Comparison of ENCODE assay signal across 31 cellular contexts in genomic region chr4:101825953-101826352, GRCh38. TPM values are rescaled to one million over a fixed set of nuclear protein-coding genes. Genes with fewer than 3 reads are reported as not detected.
"Had no signal": no experiment of that assay in that cellular context is flagged by ENCODE, and none has a peak within 500 bp of the region (broad histone marks: within the 10 kb centered on the region; RNA-seq: fewer than 3 reads in every experiment).

No MANE protein-coding gene starts in this region.

- H3K36me3 Mint-ChIP-seq: activated CD4-positive, alpha-beta memory T cell treated with anti-CD3 and anti-CD28 coated beads for 36 hours; activated CD8-positive, alpha-beta memory T cell treated with anti-CD3 and anti-CD28 coated beads, Interleukin-2, amount 10 ng/mL, durations not matched to agents 7 days and 5 days; activated naive CD4-positive, alpha-beta T cell treated with anti-CD3 and anti-CD28 coated beads, Interleukin-2, amount 50 U/mL, for 24 hours; activated naive CD8-positive, alpha-beta T cell treated with anti-CD3 and anti-CD28 coated beads for 36 hours; WTC11 had no signal

- H3K4me1 Mint-ChIP-seq: activated CD8-positive, alpha-beta memory T cell treated with anti-CD3 and anti-CD28 coated beads, Interleukin-2, amount 10 ng/mL, durations not matched to agents 7 days and 5 days; activated naive CD4-positive, alpha-beta T cell treated with anti-CD3 and anti-CD28 coated beads, Interleukin-2, amount 50 U/mL, for 24 hours; activated naive CD8-positive, alpha-beta T cell treated with anti-CD3 and anti-CD28 coated beads for 36 hours; WTC11 had no signal

- H3K9me3 Mint-ChIP-seq: activated T-helper 2 cell treated with anti-CD3 and anti-CD28 coated beads, Interferon-gamma antibody, Interleukin-2, Interleukin-4, amounts not matched to agents 10 μg/mL and 5 μg/mL and 100 μg/mL, durations not matched to agents 14 hours and 24 hours and 36 hours; effector memory CD8-positive, alpha-beta T cell had no signal

- H3K4me3 Mint-ChIP-seq: activated CD4-positive, alpha-beta memory T cell treated with anti-CD3 and anti-CD28 coated beads for 36 hours; activated CD8-positive, alpha-beta memory T cell treated with anti-CD3 and anti-CD28 coated beads, Interleukin-2, amount 10 ng/mL, durations not matched to agents 7 days and 5 days; activated CD8-positive, alpha-beta T cell treated with anti-CD3 and anti-CD28 coated beads, Interleukin-2, amount 10 ng/mL, durations not matched to agents 7 days and 5 days; activated naive CD4-positive, alpha-beta T cell treated with anti-CD3 and anti-CD28 coated beads for 36 hours; activated naive CD4-positive, alpha-beta T cell treated with anti-CD3 and anti-CD28 coated beads, Interleukin-2, amount 50 U/mL, for 24 hours; activated naive CD8-positive, alpha-beta T cell treated with anti-CD3 and anti-CD28 coated beads for 36 hours; activated naive CD8-positive, alpha-beta T cell treated with anti-CD3 and anti-CD28 coated beads, Interleukin-2, amount 50 U/mL, for 24 hours; activated T-helper 1 cell treated with anti-CD3 and anti-CD28 coated beads, Interleukin-12 subunit alpha, Interleukin-12 subunit beta, Interleukin-2, Interleukin-4 antibody, amounts not matched to agents 30 ng/mL and 10 ng/mL and 1 ng/mL, durations not matched to agents 14 hours and 24 hours and 36 hours; effector memory CD8-positive, alpha-beta T cell; WTC11 had no signal

- DNase-seq: activated CD4-positive, alpha-beta memory T cell treated with anti-CD3 and anti-CD28 coated beads for 36 hours; activated CD4-positive, alpha-beta T cell treated with anti-CD3 and anti-CD28 coated beads for 48 hours; activated CD8-positive, alpha-beta memory T cell treated with anti-CD3 and anti-CD28 coated beads, Interleukin-2, amount 10 ng/mL, durations not matched to agents 7 days and 5 days; activated CD8-positive, alpha-beta memory T cell treated with anti-CD3 and anti-CD28 coated beads, Interleukin-2, amount 50 U/mL, for 4 hours; activated CD8-positive, alpha-beta T cell treated with anti-CD3 and anti-CD28 coated beads, Interleukin-2, amount 10 ng/mL, durations not matched to agents 7 days and 5 days; activated effector memory CD4-positive, alpha-beta T cell treated with anti-CD3 and anti-CD28 coated beads, Interleukin-2, amount 50 U/mL, for 16 hours; activated naive CD4-positive, alpha-beta T cell treated with anti-CD3 and anti-CD28 coated beads for 36 hours; activated naive CD8-positive, alpha-beta T cell treated with anti-CD3 and anti-CD28 coated beads for 36 hours; activated naive CD8-positive, alpha-beta T cell treated with anti-CD3 and anti-CD28 coated beads, Interleukin-2, amount 50 U/mL, for 24 hours; activated T-cell treated with anti-CD3 and anti-CD28 coated beads, Interleukin-2, amount 50 U/mL, for 1 hour; activated T-cell treated with anti-CD3 and anti-CD28 coated beads, Interleukin-2, amount 50 U/mL, for 48 hours; adrenal gland; amygdala; aorta; body of pancreas; caudate nucleus; cortex of kidney; dermis blood vessel endothelial cell; effector CD4-positive, alpha-beta T cell; effector memory CD8-positive, alpha-beta T cell; erythroblast; foreskin keratinocyte; gastrocnemius medialis; glutamatergic neuron; heart left ventricle; T-helper 2 cell had no signal

- ATAC-seq: activated CD4-positive, CD25-positive, alpha-beta regulatory T cell treated with anti-CD3 and anti-CD28 coated beads, Interleukin-2, amount 50 U/mL, for 24 hours; activated CD8-positive, alpha-beta memory T cell treated with anti-CD3 and anti-CD28 coated beads, Interleukin-2, amount 10 ng/mL, durations not matched to agents 7 days and 5 days; activated CD8-positive, alpha-beta T cell treated with anti-CD3 and anti-CD28 coated beads, Interleukin-2, amount 10 ng/mL, durations not matched to agents 7 days and 5 days; activated naive CD8-positive, alpha-beta T cell treated with anti-CD3 and anti-CD28 coated beads, Interleukin-2, amount 50 U/mL, for 24 hours; body of pancreas; effector memory CD8-positive, alpha-beta T cell; foreskin keratinocyte; gastrocnemius medialis; heart left ventricle; WTC11 had no signal

- H3K27me3 Mint-ChIP-seq: activated CD8-positive, alpha-beta memory T cell treated with anti-CD3 and anti-CD28 coated beads, Interleukin-2, amount 10 ng/mL, durations not matched to agents 7 days and 5 days; activated naive CD8-positive, alpha-beta T cell treated with anti-CD3 and anti-CD28 coated beads, Interleukin-2, amount 50 U/mL, for 24 hours had no signal

- H3K27ac Mint-ChIP-seq: activated CD4-positive, alpha-beta memory T cell treated with anti-CD3 and anti-CD28 coated beads for 36 hours; activated CD8-positive, alpha-beta memory T cell treated with anti-CD3 and anti-CD28 coated beads, Interleukin-2, amount 10 ng/mL, durations not matched to agents 7 days and 5 days; activated CD8-positive, alpha-beta T cell treated with anti-CD3 and anti-CD28 coated beads, Interleukin-2, amount 10 ng/mL, durations not matched to agents 7 days and 5 days; activated naive CD4-positive, alpha-beta T cell treated with anti-CD3 and anti-CD28 coated beads for 36 hours; activated naive CD4-positive, alpha-beta T cell treated with anti-CD3 and anti-CD28 coated beads, Interleukin-2, amount 50 U/mL, for 24 hours; activated naive CD8-positive, alpha-beta T cell treated with anti-CD3 and anti-CD28 coated beads for 36 hours; activated naive CD8-positive, alpha-beta T cell treated with anti-CD3 and anti-CD28 coated beads, Interleukin-2, amount 50 U/mL, for 24 hours; activated T-helper 1 cell treated with anti-CD3 and anti-CD28 coated beads, Interleukin-12 subunit alpha, Interleukin-12 subunit beta, Interleukin-2, Interleukin-4 antibody, amounts not matched to agents 30 ng/mL and 10 ng/mL and 1 ng/mL, durations not matched to agents 14 hours and 24 hours and 36 hours; activated T-helper 2 cell treated with anti-CD3 and anti-CD28 coated beads, Interferon-gamma antibody, Interleukin-2, Interleukin-4, amounts not matched to agents 10 μg/mL and 5 μg/mL and 100 μg/mL, durations not matched to agents 14 hours and 24 hours and 36 hours; effector memory CD8-positive, alpha-beta T cell; WTC11 had no signal

RNA-seq across cellular contexts. Expression of gene BANK1, which starts 35.4 kb away (rescaled TPM):
- total RNA-seq: activated CD4-positive, alpha-beta memory T cell treated with anti-CD3 and anti-CD28 coated beads for 36 hours; activated T-helper 1 cell treated with anti-CD3 and anti-CD28 coated beads, Interleukin-12 subunit alpha, Interleukin-12 subunit beta, Interleukin-2, Interleukin-4 antibody, amounts not matched to agents 30 ng/mL and 10 ng/mL and 1 ng/mL, durations not matched to agents 14 hours and 24 hours and 36 hours; dermis blood vessel endothelial cell had no signal
